In the genomic region with DNA sequence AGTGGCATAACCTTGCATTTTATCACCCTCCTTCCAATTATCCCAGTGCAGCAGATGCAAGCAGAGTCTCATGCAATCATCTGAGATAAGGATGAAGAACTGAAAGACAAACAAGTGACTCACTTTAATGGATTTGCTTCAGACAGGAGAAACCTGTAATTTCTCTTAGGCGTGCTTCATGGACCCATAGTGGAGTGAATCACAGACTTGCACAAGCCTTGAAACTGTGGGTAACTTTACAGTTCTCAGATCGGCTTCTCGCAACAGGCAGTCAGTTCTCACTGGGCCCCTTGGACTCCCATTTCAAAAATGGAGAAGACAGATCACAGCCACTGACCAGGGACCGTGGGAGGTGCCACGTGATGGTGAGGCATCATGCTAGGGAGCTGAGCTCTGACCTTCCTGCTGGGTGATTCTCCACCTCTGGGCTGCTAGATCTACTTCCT, we compare ENCODE assay signal across 12 cellular contexts. TPM values are rescaled to one million over a fixed set of nuclear protein-coding genes. Genes with fewer than 3 reads are reported as not detected.
DNase-seq lines count a peak whose midpoint lies in the region; ATAC-seq, FAIRE-seq and TF ChIP-seq lines count a peak whose summit lies in the region.
"Had no signal": no experiment of that assay in that cellular context is flagged by ENCODE, and none has a peak within 500 bp of the region (broad histone marks: within the 10 kb centered on the region; RNA-seq: fewer than 3 reads in every experiment).

A gene with protein sequence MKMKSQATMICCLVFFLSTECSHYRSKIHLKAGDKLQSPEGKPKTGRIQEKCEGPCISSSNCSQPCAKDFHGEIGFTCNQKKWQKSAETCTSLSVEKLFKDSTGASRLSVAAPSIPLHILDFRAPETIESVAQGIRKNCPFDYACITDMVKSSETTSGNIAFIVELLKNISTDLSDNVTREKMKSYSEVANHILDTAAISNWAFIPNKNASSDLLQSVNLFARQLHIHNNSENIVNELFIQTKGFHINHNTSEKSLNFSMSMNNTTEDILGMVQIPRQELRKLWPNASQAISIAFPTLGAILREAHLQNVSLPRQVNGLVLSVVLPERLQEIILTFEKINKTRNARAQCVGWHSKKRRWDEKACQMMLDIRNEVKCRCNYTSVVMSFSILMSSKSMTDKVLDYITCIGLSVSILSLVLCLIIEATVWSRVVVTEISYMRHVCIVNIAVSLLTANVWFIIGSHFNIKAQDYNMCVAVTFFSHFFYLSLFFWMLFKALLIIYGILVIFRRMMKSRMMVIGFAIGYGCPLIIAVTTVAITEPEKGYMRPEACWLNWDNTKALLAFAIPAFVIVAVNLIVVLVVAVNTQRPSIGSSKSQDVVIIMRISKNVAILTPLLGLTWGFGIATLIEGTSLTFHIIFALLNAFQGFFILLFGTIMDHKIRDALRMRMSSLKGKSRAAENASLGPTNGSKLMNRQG (plus strand): TSS at position 239 of the 446 bp plus-strand sequence. CDS start 8,666 bp downstream, outside the sequence.

- no peaks in the 10 kb centered on the region for H3K36me3 ChIP-seq in upper lobe of right lung

- H3K4me3 ChIP-seq in fibroblast of the aortic adventitia (ENCODE audit: low read depth, low read length) (no peak within 1 kb of the TSS), upper lobe of right lung (no peak within 1 kb of the TSS)

- H3K27me3 ChIP-seq in upper lobe of right lung = no peaks in the 10 kb centered on the region

- H3K4me1 ChIP-seq in upper lobe of right lung = no peaks in the 10 kb centered on the region

- no peaks in the 10 kb centered on the region for H3K9me3 ChIP-seq in upper lobe of right lung

- peak; percentile 66 for FAIRE-seq in RCC 7860 (lab: Jason Lieb, UNC)

- no peak for TF ChIP-seq CTCF in fibroblast of the aortic adventitia (IDR thresholded peaks at IDR 0.05; ENCODE audit: insufficient read depth, low read length)
- TF ChIP-seq CTCF in upper lobe of right lung (IDR thresholded peaks at IDR 0.05) = no peak

- ATAC-seq in upper lobe of right lung = peak; percentile 16
- ATAC-seq in HG03025 (IDR thresholded peaks at IDR 0.05; ENCODE audit: low FRiP score, unreplicated experiment) = no peak
- ATAC-seq: activated CD8-positive, alpha-beta memory T cell treated with anti-CD3 and anti-CD28 coated beads, Interleukin-2, amount 10 ng/mL, durations not matched to agents 7 days and 5 days had no signal

- peak; percentile 5 for DNase-seq in activated T-cell treated with anti-CD3 and anti-CD28 coated beads for 48 hours (ENCODE audit: low read depth)
- DNase-seq in activated T-cell treated with anti-CD3 and anti-CD28 coated beads for 4 hours = no peak
- DNase-seq in RCC 7860 (ENCODE audit: low spot score) = peak; percentile 73
- DNase-seq in fibroblast of the aortic adventitia (ENCODE audit: low read depth) = peak; percentile 74
- no peak for DNase-seq in upper lobe of right lung
- DNase-seq in amniotic stem cell (lab: John Stamatoyannopoulos, UW) = no peak
- DNase-seq in NCI-H774 (lab: John Stamatoyannopoulos, UW) = no peak
- DNase-seq: activated CD8-positive, alpha-beta memory T cell treated with anti-CD3 and anti-CD28 coated beads, Interleukin-2, amount 10 ng/mL, durations not matched to agents 7 days and 5 days; KBM-7; RPMI8226 had no signal

- no peak within 1 kb of the TSS for H3K27ac ChIP-seq in upper lobe of right lung

- intact Hi-C loops in upper lobe of right lung (cut with DNase I) = no loop called here

RNA-seq across cellular contexts. Expression of the gene that starts here (rescaled TPM):
- total RNA-seq in fibroblast of the aortic adventitia (ENCODE audit: low replicate concordance) (0.82 and 2.7 TPM in 2 replicates), upper lobe of right lung (not detected)
- total RNA-seq: activated CD8-positive, alpha-beta memory T cell treated with anti-CD3 and anti-CD28 coated beads, Interleukin-2, amount 10 ng/mL, durations not matched to agents 7 days and 5 days; liver had no signal

Comparison
In these comparisons a context has a peak if more than half of its experiments do, and no peak if none do; other contexts are left out.
1. DNase-seq: peak in activated T-cell treated with anti-CD3 and anti-CD28 coated beads for 48 hours (single experiment), RCC 7860 (single experiment) and fibroblast of the aortic adventitia (single experiment); none in activated T-cell treated with anti-CD3 and anti-CD28 coated beads for 4 hours (single experiment), upper lobe of right lung (single experiment), amniotic stem cell (single experiment) and NCI-H774 (single experiment).
2. Peak in ATAC-seq in upper lobe of right lung; RNA of the gene not detected or under 1 TPM.